In the genomic region with DNA sequence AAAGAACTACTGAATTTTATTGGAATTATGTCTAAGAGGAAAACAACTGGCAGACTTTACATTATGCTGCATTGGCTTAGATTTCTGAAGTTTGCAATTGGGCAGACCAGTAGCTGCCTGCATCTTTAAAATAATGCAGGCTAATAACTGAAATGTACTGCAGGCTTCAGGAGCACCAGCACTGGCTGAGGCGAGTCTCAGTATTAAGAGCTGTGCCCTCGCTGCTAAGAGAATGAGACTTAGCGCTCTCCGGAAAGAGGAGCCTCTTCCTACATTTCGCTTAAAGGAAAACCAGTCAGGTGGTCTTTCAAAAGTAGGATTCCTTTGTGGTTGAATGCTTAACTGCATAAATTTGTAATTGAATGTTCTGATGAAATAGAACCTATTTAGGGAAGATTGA, we compare ENCODE assay signal across 23 cellular contexts. TPM values are rescaled to one million over a fixed set of nuclear protein-coding genes. Genes with fewer than 3 reads are reported as not detected.
"Had no signal": no experiment of that assay in that cellular context is flagged by ENCODE, and none has a peak within 500 bp of the region (broad histone marks: within the 10 kb centered on the region; RNA-seq: fewer than 3 reads in every experiment).

No MANE protein-coding gene starts in this region.

- H3K9me3 ChIP-seq: gastroesophageal sphincter, SK-N-SH had no signal

- H3K4me3 Mint-ChIP-seq: activated CD4-positive, alpha-beta memory T cell treated with anti-CD3 and anti-CD28 coated beads, Interleukin-2, amount 10 ng/mL, durations not matched to agents 7 days and 5 days; activated CD8-positive, alpha-beta memory T cell treated with anti-CD3 and anti-CD28 coated beads, Interleukin-2, amount 10 ng/mL, durations not matched to agents 7 days and 5 days; activated naive CD8-positive, alpha-beta T cell; T-helper 2 cell treated with Interferon-gamma antibody and Interleukin-4, amounts not matched to agents 5 μg/mL and 100 μg/mL, for 36 hours had no signal

- H3K36me3 Mint-ChIP-seq: activated CD8-positive, alpha-beta memory T cell treated with anti-CD3 and anti-CD28 coated beads, Interleukin-2, amount 10 ng/mL, durations not matched to agents 7 days and 5 days; activated naive CD8-positive, alpha-beta T cell had no signal

- H3K9me3 Mint-ChIP-seq: activated CD4-positive, alpha-beta memory T cell treated with anti-CD3 and anti-CD28 coated beads, Interleukin-2, amount 10 ng/mL, durations not matched to agents 7 days and 5 days; nephron; T-helper 2 cell treated with Interferon-gamma antibody and Interleukin-4, amounts not matched to agents 5 μg/mL and 100 μg/mL, for 36 hours had no signal

- H3K36me3 ChIP-seq: gastroesophageal sphincter had no signal

- H3K4me1 Mint-ChIP-seq: activated CD4-positive, alpha-beta memory T cell treated with anti-CD3 and anti-CD28 coated beads, Interleukin-2, amount 10 ng/mL, durations not matched to agents 7 days and 5 days; activated CD8-positive, alpha-beta memory T cell treated with anti-CD3 and anti-CD28 coated beads, Interleukin-2, amount 10 ng/mL, durations not matched to agents 7 days and 5 days had no signal

- H3K27me3 Mint-ChIP-seq: activated CD4-positive, alpha-beta memory T cell treated with anti-CD3 and anti-CD28 coated beads, Interleukin-2, amount 10 ng/mL, durations not matched to agents 7 days and 5 days; activated CD8-positive, alpha-beta memory T cell treated with anti-CD3 and anti-CD28 coated beads, Interleukin-2, amount 10 ng/mL, durations not matched to agents 7 days and 5 days; activated naive CD8-positive, alpha-beta T cell had no signal

- ATAC-seq: activated CD8-positive, alpha-beta memory T cell treated with anti-CD3 and anti-CD28 coated beads, Interleukin-2, amount 10 ng/mL, durations not matched to agents 7 days and 5 days; esophagus mucosa; gastroesophageal sphincter; left lobe of liver had no signal

- DNase-seq: activated CD4-positive, alpha-beta memory T cell treated with anti-CD3 and anti-CD28 coated beads, Interleukin-2, amount 10 ng/mL, durations not matched to agents 7 days and 5 days; activated CD4-positive, alpha-beta T cell treated with anti-CD3 and anti-CD28 coated beads for 48 hours; activated CD4-positive, CD25-positive, alpha-beta regulatory T cell; activated CD8-positive, alpha-beta memory T cell treated with anti-CD3 and anti-CD28 coated beads, Interleukin-2, amount 10 ng/mL, durations not matched to agents 7 days and 5 days; amniotic stem cell; cortex of kidney; effector CD8-positive, alpha-beta T cell; islet precursor cell; SK-N-SH; stimulated activated CD4-positive, alpha-beta T cell treated with anti-CD3 and anti-CD28 coated beads, Interleukin-12 subunit alpha, Interleukin-12 subunit beta, amount 100 ng/mL, for 4 hours; stimulated activated CD4-positive, alpha-beta T cell treated with anti-CD3 and anti-CD28 coated beads, Interleukin-1b, Interleukin-23, amount 100 ng/mL, for 48 hours; stimulated activated CD8-positive, alpha-beta memory T cell treated with anti-CD3 and anti-CD28 coated beads, Interleukin-4, amount 100 ng/mL, for 48 hours; stimulated activated naive CD4-positive, alpha-beta T cell; trophoblast cell had no signal

- H3K9me2 ChIP-seq: SK-N-SH had no signal

- H3K27ac Mint-ChIP-seq: activated CD4-positive, alpha-beta memory T cell treated with anti-CD3 and anti-CD28 coated beads, Interleukin-2, amount 10 ng/mL, durations not matched to agents 7 days and 5 days; activated CD8-positive, alpha-beta memory T cell treated with anti-CD3 and anti-CD28 coated beads, Interleukin-2, amount 10 ng/mL, durations not matched to agents 7 days and 5 days; activated naive CD8-positive, alpha-beta T cell; progenitor cell of endocrine pancreas; T-helper 2 cell treated with Interferon-gamma antibody and Interleukin-4, amounts not matched to agents 5 μg/mL and 100 μg/mL, for 36 hours had no signal

- H3K9ac ChIP-seq: SK-N-SH had no signal

- H3K4me3 ChIP-seq: gastroesophageal sphincter, lung had no signal

- H3K4me1 ChIP-seq: gastroesophageal sphincter had no signal

- H3K4me2 ChIP-seq: SK-N-SH had no signal

- H3K27ac ChIP-seq: gastroesophageal sphincter had no signal

RNA-seq across cellular contexts. Expression of a gene that starts 0.9 kb away (rescaled TPM):
- total RNA-seq: activated CD4-positive, alpha-beta memory T cell treated with anti-CD3 and anti-CD28 coated beads, Interleukin-2, amount 10 ng/mL, durations not matched to agents 7 days and 5 days; activated CD8-positive, alpha-beta memory T cell treated with anti-CD3 and anti-CD28 coated beads, Interleukin-2, amount 10 ng/mL, durations not matched to agents 7 days and 5 days; cardiac septum; esophagus mucosa; left lobe of liver had no signal
- polyA plus RNA-seq: lung, SK-N-SH had no signal
